In the genomic region with DNA sequence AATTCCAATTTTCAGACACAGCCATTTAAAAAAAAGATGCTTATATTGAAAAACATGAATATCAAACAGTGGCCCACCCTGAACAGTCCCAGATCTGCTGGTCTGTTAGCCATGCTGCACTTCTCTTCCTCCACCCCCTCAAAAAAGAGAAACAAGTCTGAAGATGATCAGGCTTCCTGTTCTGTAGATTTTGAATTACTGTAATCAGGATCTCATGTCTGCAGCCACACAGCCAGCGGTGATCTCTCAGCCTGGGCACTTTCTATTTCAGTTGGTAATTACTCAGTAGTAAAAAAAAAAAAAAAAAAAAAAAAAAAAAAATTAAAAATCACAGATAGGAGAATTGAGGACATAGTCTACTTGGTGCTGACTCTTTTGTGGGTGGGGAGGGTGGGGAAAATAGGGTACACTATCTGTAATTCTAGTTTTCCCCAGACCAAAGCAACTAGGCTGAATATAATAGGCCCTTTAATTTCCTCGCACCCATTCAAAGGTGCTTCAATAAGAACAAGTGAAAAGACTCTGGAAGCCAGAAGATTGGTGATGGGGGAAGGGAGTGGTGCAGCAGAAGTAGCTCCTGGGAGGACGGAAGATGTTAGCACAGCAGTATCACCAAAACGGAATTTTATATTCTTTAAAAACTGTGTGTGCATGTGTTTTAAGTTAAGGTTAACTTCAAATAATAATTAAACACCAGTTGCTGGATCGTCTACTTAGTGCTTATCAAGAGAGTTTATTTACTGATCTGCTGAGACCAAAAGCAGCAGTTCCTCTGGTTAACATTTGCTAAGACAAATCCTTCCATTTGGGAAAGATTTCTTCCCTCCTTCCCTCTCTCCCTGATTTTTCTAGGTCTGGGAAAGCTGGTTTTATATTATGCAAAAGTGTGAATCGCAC, we compare ENCODE assay signal across 8 cellular contexts. TPM values are rescaled to one million over a fixed set of nuclear protein-coding genes. Genes with fewer than 3 reads are reported as not detected.
A peak's percentile ranks its signal among the peaks of the same experiment; 100 is the strongest.
DNase-seq lines count a peak whose midpoint lies in the region; ATAC-seq and TF ChIP-seq lines count a peak whose summit lies in the region.

No MANE protein-coding gene starts in this region.

- H3K4me3 ChIP-seq in HUES6 (ENCODE audit: low read depth, low read length), result peak overlapping the region; percentile 43

- H3K9me3 Mint-ChIP-seq in activated naive CD4-positive, alpha-beta T cell treated with anti-CD3 and anti-CD28 coated beads, Interleukin-2, amount 50 U/mL, for 72 hours, result no peaks in the 10 kb centered on the region

- ATAC-seq in GM21390 (IDR thresholded peaks at IDR 0.05; ENCODE audit: unreplicated experiment), result peak; percentile 75
- ATAC-seq in activated naive CD4-positive, alpha-beta T cell treated with anti-CD3 and anti-CD28 coated beads, Interleukin-2, amount 50 U/mL, for 72 hours, result peak; percentile 87 to 91

- no peaks in the 10 kb centered on the region for H3K36me3 ChIP-seq in HUES6 (ENCODE audit: control insufficient read depth, insufficient read depth, low read length)

- POLR2A ChIA-PET in HEK293T (lab: Yijun Ruan, JAX), result interaction anchor here (1.2 to 1.5 kb wide), 2 partner anchors 9 to 11 kb away, joined by 3 to 4 read pairs; no protein-coding TSS in a partner anchor

- no peak overlapping the region; the same call in 1 of the 2 replicates for H3K27ac ChIP-seq in HUES6 (ENCODE audit: low read depth, low read length)

- H3K4me1 ChIP-seq in HUES6 (ENCODE audit: control insufficient read depth, insufficient read depth, low read length), result peaks cover 17% of the 10 kb centered on the region

- peak overlapping the region; percentile 77 to 81 for H3K27ac Mint-ChIP-seq in activated naive CD4-positive, alpha-beta T cell treated with anti-CD3 and anti-CD28 coated beads, Interleukin-2, amount 50 U/mL, for 72 hours

- H3K27me3 ChIP-seq in HUES6 (ENCODE audit: control insufficient read depth, insufficient read depth, low read length), result no peaks in the 10 kb centered on the region

- no peaks in the 10 kb centered on the region for H3K36me3 Mint-ChIP-seq in activated naive CD4-positive, alpha-beta T cell treated with anti-CD3 and anti-CD28 coated beads, Interleukin-2, amount 50 U/mL, for 72 hours

- H3K9ac ChIP-seq in HUES6 (ENCODE audit: low read length), result peak overlapping the region; percentile 35

- CTCF ChIA-PET in HEK293T (lab: Yijun Ruan, JAX), result no interaction called here

- DNase-seq in GM10266 (ENCODE audit: extremely low spot score), result peak; percentile 33
- DNase-seq in activated naive CD4-positive, alpha-beta T cell treated with anti-CD3 and anti-CD28 coated beads, Interleukin-2, amount 50 U/mL, for 72 hours (ENCODE audit: low spot score in 2 of 2), result peak in 1 of 2 donors; percentile 12
- peak; percentile 57 for DNase-seq in medulla oblongata (ENCODE audit: extremely low spot score)
- DNase-seq in posterior cingulate gyrus, result no peak
- DNase-seq in HEK293T (ENCODE audit: extremely low spot score), result no peak
- no peak for DNase-seq in NCI-H510A (lab: John Stamatoyannopoulos, UW)

- TF ChIP-seq CTCF in GM10266 (IDR thresholded peaks at IDR 0.05; ENCODE audit: control insufficient read depth, insufficient read depth, low read depth, missing control alignments), result no peak

- intact Hi-C loops in posterior cingulate gyrus (cut with DNase I), result no loop called here

- H3K9me3 ChIP-seq in HUES6 (ENCODE audit: control insufficient read depth, insufficient read depth, low read depth, low read length), result no peaks in the 10 kb centered on the region

TF ChIP-seq in HEK293T, 16 proteins besides CTCF, POLR2A, EP300 and RAD21:
- no peak for TF ChIP-seq ELF4 (IDR thresholded peaks at IDR 0.05)
- TF ChIP-seq, protein P1, sequence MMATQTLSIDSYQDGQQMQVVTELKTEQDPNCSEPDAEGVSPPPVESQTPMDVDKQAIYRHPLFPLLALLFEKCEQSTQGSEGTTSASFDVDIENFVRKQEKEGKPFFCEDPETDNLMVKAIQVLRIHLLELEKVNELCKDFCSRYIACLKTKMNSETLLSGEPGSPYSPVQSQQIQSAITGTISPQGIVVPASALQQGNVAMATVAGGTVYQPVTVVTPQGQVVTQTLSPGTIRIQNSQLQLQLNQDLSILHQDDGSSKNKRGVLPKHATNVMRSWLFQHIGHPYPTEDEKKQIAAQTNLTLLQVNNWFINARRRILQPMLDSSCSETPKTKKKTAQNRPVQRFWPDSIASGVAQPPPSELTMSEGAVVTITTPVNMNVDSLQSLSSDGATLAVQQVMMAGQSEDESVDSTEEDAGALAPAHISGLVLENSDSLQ (IDR thresholded peaks at IDR 0.05), result no peak
- TF ChIP-seq FOXM1 (IDR thresholded peaks at IDR 0.05; ENCODE audit: borderline replicate concordance), result no peak
- no peak for TF ChIP-seq TARDBP (IDR thresholded peaks at IDR 0.05)
- no peak for TF ChIP-seq ARNT (IDR thresholded peaks at IDR 0.05)
- no peak for TF ChIP-seq FOXK2 (IDR thresholded peaks at IDR 0.05)
- TF ChIP-seq HDGF (IDR thresholded peaks at IDR 0.05; ENCODE audit: borderline replicate concordance), result no peak
- no peak for TF ChIP-seq LEF1 (IDR thresholded peaks at IDR 0.05; ENCODE audit: borderline replicate concordance)
- no peak for TF ChIP-seq ZNF384 (IDR thresholded peaks at IDR 0.05)
- no peak for TF ChIP-seq L3MBTL2 (conservative IDR thresholded peaks at IDR 0.05)
- no peak for TF ChIP-seq NFRKB (IDR thresholded peaks at IDR 0.05)

RNA-seq across cellular contexts. Expression of gene SPRY1, which starts 47.1 kb away (rescaled TPM):
- total RNA-seq in activated naive CD4-positive, alpha-beta T cell treated with anti-CD3 and anti-CD28 coated beads, Interleukin-2, amount 50 U/mL, for 72 hours, result 10 to 100 TPM; 22.8 to 34.3 TPM

Comparison
In these comparisons a context has a peak if more than half of its experiments do, and no peak if none do; other contexts are left out.
1. DNase-seq: peak in GM10266 (single experiment) and medulla oblongata (single experiment); none in posterior cingulate gyrus (0 of 10), HEK293T (single experiment) and NCI-H510A (single experiment).